Comparison of ENCODE assay signal across 16 cellular contexts in genomic region chr5:79704553-79704952, GRCh38. TPM values are rescaled to one million over a fixed set of nuclear protein-coding genes. Genes with fewer than 3 reads are reported as not detected.
DNase-seq lines count a peak whose midpoint lies in the region; ATAC-seq and TF ChIP-seq lines count a peak whose summit lies in the region.
"Had no signal": no experiment of that assay in that cellular context is flagged by ENCODE, and none has a peak within 500 bp of the region (broad histone marks: within the 10 kb centered on the region; RNA-seq: fewer than 3 reads in every experiment).

No MANE protein-coding gene starts in this region.

- H3K27me3 Mint-ChIP-seq in activated CD4-positive, alpha-beta memory T cell treated with anti-CD3 and anti-CD28 coated beads, Interleukin-2, amount 10 ng/mL, durations not matched to agents 7 days and 5 days = no peaks in the 10 kb centered on the region
- H3K27me3 Mint-ChIP-seq: B cell; CD4-positive, alpha-beta memory T cell had no signal

- no peaks in the 10 kb centered on the region for H3K36me3 Mint-ChIP-seq in activated CD4-positive, alpha-beta memory T cell treated with anti-CD3 and anti-CD28 coated beads, Interleukin-2, amount 10 ng/mL, durations not matched to agents 7 days and 5 days (ENCODE audit: low read depth)
- H3K36me3 Mint-ChIP-seq: CD4-positive, alpha-beta memory T cell had no signal

- no peaks in the 10 kb centered on the region for H3K36me3 ChIP-seq in cardiac muscle cell
- H3K36me3 ChIP-seq in gastrocnemius medialis = no peaks in the 10 kb centered on the region

- no peaks in the 10 kb centered on the region for H3K9me3 ChIP-seq in cardiac muscle cell (ENCODE audit: low read depth)
- no peaks in the 10 kb centered on the region for H3K9me3 ChIP-seq in gastrocnemius medialis

- DNase-seq in cardiac muscle cell (ENCODE audit: low read depth in 1 of 2, low spot score in 1 of 2) = no peak
- DNase-seq in Right ventricle myocardium inferior (ENCODE audit: missing footprints) = no peak
- no peak for DNase-seq in left cardiac atrium
- no peak for DNase-seq in gastrocnemius medialis
- no peak for DNase-seq in NCI-H2081 (lab: John Stamatoyannopoulos, UW)
- DNase-seq in activated CD4-positive, alpha-beta memory T cell treated with anti-CD3 and anti-CD28 coated beads, Interleukin-2, amount 10 ng/mL, durations not matched to agents 7 days and 5 days = no peak
- DNase-seq: CD4-positive, alpha-beta memory T cell; DMS153; DMS79 treated with DMSO at 0.1 percent for 48 hours; EL; H7 had no signal

- H3K4me1 ChIP-seq in cardiac muscle cell (ENCODE audit: low read depth) (peaks cover 2% of the 10 kb centered on the region), gastrocnemius medialis (peaks cover 66 to 69% of the 10 kb centered on the region in 2 donors)

- in situ Hi-C loops in gastrocnemius medialis (cut with MboI; ENCODE audit: low sequenced_read_pairs in 4 of 4) = no loop called here

- H3K9me3 Mint-ChIP-seq in activated CD4-positive, alpha-beta memory T cell treated with anti-CD3 and anti-CD28 coated beads, Interleukin-2, amount 10 ng/mL, durations not matched to agents 7 days and 5 days = no peaks in the 10 kb centered on the region

- POLR2A ChIA-PET in activated CD4-positive, alpha-beta memory T cell treated with anti-CD3 and anti-CD28 coated beads, Interleukin-2, amount 10 ng/mL, durations not matched to agents 7 days and 5 days (lab: Charles Lee) = no interaction called here

- TF ChIP-seq CTCF in cardiac muscle cell (IDR thresholded peaks at IDR 0.05; ENCODE audit: low read depth, low read length) (no peak), gastrocnemius medialis (IDR thresholded peaks at IDR 0.05 in 4 of 5, conservative IDR thresholded peaks at IDR 0.05 in 1 of 5) (no peak)

- H3K27me3 ChIP-seq in cardiac muscle cell (no peaks in the 10 kb centered on the region), gastrocnemius medialis (no peaks in the 10 kb centered on the region)

- H3K27ac ChIP-seq in cardiac muscle cell (peak overlapping the region; percentile 54), gastrocnemius medialis (peak overlapping the region; percentile 99)
- H3K27ac ChIP-seq: C4-2B had no signal

- no peak overlapping the region for H3K27ac Mint-ChIP-seq in activated CD4-positive, alpha-beta memory T cell treated with anti-CD3 and anti-CD28 coated beads, Interleukin-2, amount 10 ng/mL, durations not matched to agents 7 days and 5 days
- H3K27ac Mint-ChIP-seq: B cell, GM23338 had no signal

- H3K4me3 Mint-ChIP-seq in activated CD4-positive, alpha-beta memory T cell treated with anti-CD3 and anti-CD28 coated beads, Interleukin-2, amount 10 ng/mL, durations not matched to agents 7 days and 5 days = no peak overlapping the region
- H3K4me3 Mint-ChIP-seq: B cell; CD4-positive, alpha-beta memory T cell; GM23338 had no signal

- intact Hi-C loops in Right ventricle myocardium inferior (cut with DNase I) = loop anchor here (5.0 kb wide), 1 partner anchor 153 kb away; no protein-coding TSS in a partner anchor
- intact Hi-C loops in left cardiac atrium (cut with DNase I) = no loop called here
- intact Hi-C loops in gastrocnemius medialis (cut with DNase I; ENCODE audit: low total_unique reads) = no loop called here

- ATAC-seq in Right ventricle myocardium inferior (no peak), left cardiac atrium (peak; percentile 23 to 51), gastrocnemius medialis (no peak), HG03108 (IDR thresholded peaks at IDR 0.05; ENCODE audit: unreplicated experiment) (no peak)
- ATAC-seq: GM23338, HepG2 had no signal

- H3K4me1 Mint-ChIP-seq in activated CD4-positive, alpha-beta memory T cell treated with anti-CD3 and anti-CD28 coated beads, Interleukin-2, amount 10 ng/mL, durations not matched to agents 7 days and 5 days = peaks cover 11% of the 10 kb centered on the region

- H3K4me3 ChIP-seq in cardiac muscle cell (no peak overlapping the region), gastrocnemius medialis (no peak overlapping the region)
- H3K4me3 ChIP-seq: GM23338 had no signal

- CTCF ChIA-PET in activated CD4-positive, alpha-beta memory T cell treated with anti-CD3 and anti-CD28 coated beads, Interleukin-2, amount 10 ng/mL, durations not matched to agents 7 days and 5 days (lab: Charles Lee) = interaction anchor here (1.2 to 1.8 kb wide), 2 partner anchors 153 to 379 kb away, joined by 3 to 4 read pairs; no protein-coding TSS in a partner anchor

- TF ChIP-seq POLR2A in gastrocnemius medialis (IDR thresholded peaks at IDR 0.05) = no peak

RNA-seq across cellular contexts. Expression of gene CMYA5, which starts 14.9 kb away (rescaled TPM):
- total RNA-seq in cardiac muscle cell (36.5 and 87.2 TPM in 2 replicates), Right ventricle myocardium inferior (886 TPM), left cardiac atrium (100 to 1,000 TPM; 466 to 773 TPM), gastrocnemius medialis (1,000 to 10,000 TPM; 3,049 to 3,867 (median 3,338) TPM)
- polyA plus RNA-seq in cardiac muscle cell = 19.8 and 44.0 TPM in 2 replicates
- under 1 TPM; 0.08 to 0.10 TPM for total RNA-seq in activated CD4-positive, alpha-beta memory T cell treated with anti-CD3 and anti-CD28 coated beads, Interleukin-2, amount 10 ng/mL, durations not matched to agents 7 days and 5 days

Comparison
In these comparisons a context has a peak if more than half of its experiments do, and no peak if none do; other contexts are left out.
1. ATAC-seq: peak in left cardiac atrium (2 of 2); none in Right ventricle myocardium inferior (single experiment), gastrocnemius medialis (0 of 2) and HG03108 (single experiment).
2. RNA of gene CMYA5, which starts 14.9 kb away (total RNA-seq): 3,049 to 3,867 TPM in gastrocnemius medialis, 886 TPM in Right ventricle myocardium inferior (single experiment), 466 to 773 TPM in left cardiac atrium and 36.5 to 87.2 TPM in cardiac muscle cell; 0.08 to 0.10 TPM in activated CD4-positive, alpha-beta memory T cell treated with anti-CD3 and anti-CD28 coated beads, Interleukin-2, amount 10 ng/mL, durations not matched to agents 7 days and 5 days; every median in the first group is over 10 times any median in the second.